Comparison of ENCODE assay signal across 9 cellular contexts in genomic region chr4:18057821-18058533, GRCh38. TPM values are rescaled to one million over a fixed set of nuclear protein-coding genes. Genes with fewer than 3 reads are reported as not detected.
DNase-seq lines count a peak whose midpoint lies in the region; ATAC-seq and TF ChIP-seq lines count a peak whose summit lies in the region.
"Had no signal": no experiment of that assay in that cellular context is flagged by ENCODE, and none has a peak within 500 bp of the region (broad histone marks: within the 10 kb centered on the region; RNA-seq: fewer than 3 reads in every experiment).

No MANE protein-coding gene starts in this region.

- H3K9ac ChIP-seq in MM.1S (ENCODE audit: low read length) = peak overlapping the region; percentile 46; the same call in 1 of the 2 replicates

- no peaks in the 10 kb centered on the region for H4K20me1 ChIP-seq in MM.1S (ENCODE audit: insufficient read depth, low read length)

- peaks cover 9% of the 10 kb centered on the region for H3F3A ChIP-seq in MM.1S (ENCODE audit: insufficient read depth, low read length)

- H3K4me1 ChIP-seq in MM.1S (ENCODE audit: low read length) = peaks cover 9% of the 10 kb centered on the region
- peaks cover 0 to 8% (median 0%) of the 10 kb centered on the region in 4 donors for H3K4me1 ChIP-seq in upper lobe of left lung

- no peaks in the 10 kb centered on the region for H3K27me3 ChIP-seq in GM06990 (replicated peaks; ENCODE audit: control insufficient read depth, insufficient read depth, low read length)
- H3K27me3 ChIP-seq in MM.1S (replicated peaks; ENCODE audit: insufficient read depth, low read length) = no peaks in the 10 kb centered on the region
- H3K27me3 ChIP-seq in upper lobe of left lung = no peaks in the 10 kb centered on the region

- no peaks in the 10 kb centered on the region for H3K9me2 ChIP-seq in MM.1S (replicated peaks; ENCODE audit: insufficient read depth, low read length)

- no peak for TF ChIP-seq CTCF in GM06990 (IDR thresholded peaks at IDR 0.05; ENCODE audit: insufficient read depth, low read length, poor library complexity, severe bottlenecking)
- no peak for TF ChIP-seq CTCF in MM.1S (IDR thresholded peaks at IDR 0.05; ENCODE audit: low read length)
- no peak for TF ChIP-seq CTCF in upper lobe of left lung (IDR thresholded peaks at IDR 0.05)

- H3K27ac ChIP-seq in MM.1S (ENCODE audit: low read length) (peak overlapping the region; percentile 85), upper lobe of left lung (no peak overlapping the region)

- H3K4me2 ChIP-seq in MM.1S (ENCODE audit: low read depth, low read length) = peak overlapping the region; percentile 49

- peak overlapping the region; percentile 48; the same call in 1 of the 2 replicates for H2AFZ ChIP-seq in MM.1S (ENCODE audit: low read length)

- peak overlapping the region; percentile 27 for H3K4me3 ChIP-seq in GM06990 (replicated peaks; ENCODE audit: low read depth, low read length)
- H3K4me3 ChIP-seq in MM.1S (ENCODE audit: low read length) = peak overlapping the region; percentile 32; the same call in 1 of the 2 replicates
- peak overlapping the region in 1 of 4 donors; percentile 41 for H3K4me3 ChIP-seq in upper lobe of left lung

- no peak for TF ChIP-seq POLR2A in upper lobe of left lung (IDR thresholded peaks at IDR 0.05)

- DNase-seq in GM06990 (ENCODE audit: extremely low read depth, insufficient read length) = peak; percentile 4
- DNase-seq in GM19238 (ENCODE audit: insufficient read length, low spot score) = peak; percentile 8
- peak; percentile 48 for DNase-seq in MM.1S
- no peak for DNase-seq in DMS53 (lab: John Stamatoyannopoulos, UW)
- DNase-seq in stimulated activated naive CD4-positive, alpha-beta T cell (lab: John Stamatoyannopoulos, UW) = no peak
- no peak for DNase-seq in upper lobe of left lung
- DNase-seq in activated CD8-positive, alpha-beta memory T cell treated with anti-CD3 and anti-CD28 coated beads, Interleukin-2, amount 50 U/mL, for 4 hours = no peak
- DNase-seq: amniotic stem cell had no signal

- no peaks in the 10 kb centered on the region for H3K79me2 ChIP-seq in MM.1S (ENCODE audit: low read length)

- TF ChIP-seq EP300 in upper lobe of left lung (IDR thresholded peaks at IDR 0.05) = no peak

- H3K36me3 ChIP-seq in GM06990 (ENCODE audit: control insufficient read depth, insufficient read depth, low read length) = no peaks in the 10 kb centered on the region
- no peaks in the 10 kb centered on the region for H3K36me3 ChIP-seq in MM.1S (replicated peaks; ENCODE audit: insufficient read depth, low read length)
- H3K36me3 ChIP-seq in upper lobe of left lung = no peaks in the 10 kb centered on the region

- 70 to 71% methylated on average over 2 of the region's 2 CpGs for WGBS in upper lobe of left lung, 2 donors

- ATAC-seq in HG02840 (IDR thresholded peaks at IDR 0.05; ENCODE audit: low FRiP score, unreplicated experiment) (peak; percentile 82), upper lobe of left lung (ENCODE audit: low FRiP score in 2 of 2) (no peak)

- H3K9me3 ChIP-seq in MM.1S (replicated peaks; ENCODE audit: insufficient read depth, low read length) (no peaks in the 10 kb centered on the region), upper lobe of left lung (no peaks in the 10 kb centered on the region)

RNA-seq across cellular contexts. Expression of gene LCORL, which starts 36.4 kb away (rescaled TPM):
- 10 to 100 TPM; 12.5 to 33.5 (median 19.6) TPM for total RNA-seq in upper lobe of left lung

Comparison
In these comparisons a context has a peak if more than half of its experiments do, and no peak if none do; other contexts are left out.
1. DNase-seq: peak in GM06990 (single experiment), GM19238 (single experiment) and MM.1S (single experiment); none in DMS53 (single experiment), stimulated activated naive CD4-positive, alpha-beta T cell (0 of 6), upper lobe of left lung (0 of 2) and activated CD8-positive, alpha-beta memory T cell treated with anti-CD3 and anti-CD28 coated beads, Interleukin-2, amount 50 U/mL, for 4 hours (single experiment).